14 cellular contexts compared by ENCODE assay signal in the genomic region with DNA sequence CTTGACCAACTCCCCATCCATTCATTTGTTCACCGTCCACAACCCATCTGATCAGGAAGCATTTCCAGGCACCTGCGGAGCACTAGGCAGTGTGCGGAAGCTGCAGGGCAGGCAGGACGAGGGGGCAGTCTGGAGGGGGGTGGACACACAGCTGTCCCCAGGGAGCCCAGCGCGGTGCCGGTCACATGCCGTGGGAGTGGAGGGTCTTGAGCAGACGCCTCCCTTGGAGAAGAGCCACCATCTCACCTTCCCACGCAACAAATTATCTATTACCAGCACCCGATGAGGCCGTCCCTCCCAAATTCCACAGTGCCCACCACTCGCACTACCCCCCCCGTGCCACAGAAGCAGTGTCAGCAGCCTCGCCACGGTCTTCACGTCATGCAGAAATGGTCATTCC. TPM values are rescaled to one million over a fixed set of nuclear protein-coding genes. Genes with fewer than 3 reads are reported as not detected.
"Had no signal": no experiment of that assay in that cellular context is flagged by ENCODE, and none has a peak within 500 bp of the region (broad histone marks: within the 10 kb centered on the region; RNA-seq: fewer than 3 reads in every experiment).

No MANE protein-coding gene starts in this region.

- FAIRE-seq: astrocyte, colon, islet of Langerhans had no signal

- ATAC-seq: stimulated activated naive B cell treated with anti-CD40 and anti-IgM and Interleukin-4, amounts not matched to agents 10 μg/mL and 1 μg/mL and 100 μg/mL, for 72 hours had no signal

- H3K27ac ChIP-seq: left ventricle myocardium inferior had no signal

- DNase-seq: activated CD4-positive, alpha-beta memory T cell treated with anti-CD3 and anti-CD28 coated beads for 36 hours; activated T-cell treated with anti-CD3 and anti-CD28 coated beads, Interleukin-2, amount 50 U/mL, for 48 hours; foreskin melanocyte; left ventricle myocardium inferior; mesendoderm; right cardiac atrium; stimulated activated CD4-positive, alpha-beta T cell treated with anti-CD3 and anti-CD28 coated beads, Interleukin-2, amount 100 ng/mL, for 24 hours; stimulated activated naive B cell treated with anti-CD40 and anti-IgM and Interleukin-4, amounts not matched to agents 10 μg/mL and 1 μg/mL and 100 μg/mL, for 72 hours; T-helper 9 cell; trophoblast cell had no signal

- H3K36me3 ChIP-seq: left ventricle myocardium inferior had no signal

- H3K4me3 ChIP-seq: left ventricle myocardium inferior had no signal

- H3K4me1 ChIP-seq: left ventricle myocardium inferior had no signal

RNA-seq across cellular contexts. Expression of a gene that starts 10.8 kb away (rescaled TPM):
- total RNA-seq: activated CD4-positive, alpha-beta memory T cell treated with anti-CD3 and anti-CD28 coated beads for 36 hours; right cardiac atrium; subcutaneous adipose tissue had no signal
